18 cellular contexts compared by ENCODE assay signal in the genomic region with DNA sequence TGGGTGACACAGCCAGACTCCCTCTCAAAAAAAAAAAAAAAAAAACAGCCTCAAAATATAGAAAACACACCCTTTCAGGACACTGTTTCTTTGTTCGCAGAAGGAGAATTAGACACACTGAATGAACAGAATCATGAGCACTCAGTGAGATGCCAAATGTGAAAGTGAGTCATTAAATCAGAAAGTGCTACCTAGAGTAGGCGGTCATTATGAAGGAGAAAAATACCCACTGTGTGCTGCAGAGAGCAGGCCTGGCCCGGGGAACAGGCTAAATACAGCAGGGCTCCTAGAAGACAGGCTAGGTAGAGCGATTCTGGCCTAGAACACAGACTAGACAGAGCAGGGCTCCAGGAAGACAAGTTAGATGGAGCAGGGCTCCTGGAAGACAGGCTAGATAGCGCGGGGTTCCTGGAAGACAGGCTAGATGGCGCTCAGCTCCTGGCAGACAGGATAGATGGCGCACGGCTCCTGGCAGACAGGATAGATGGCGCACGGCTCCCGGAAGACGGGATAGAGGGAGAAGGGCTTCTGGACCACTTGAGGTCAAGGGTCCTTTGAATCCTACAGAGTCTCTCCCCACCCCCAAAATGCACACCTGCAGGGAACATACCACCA. TPM values are rescaled to one million over a fixed set of nuclear protein-coding genes. Genes with fewer than 3 reads are reported as not detected.
DNase-seq lines count a peak whose midpoint lies in the region; ATAC-seq, FAIRE-seq and TF ChIP-seq lines count a peak whose summit lies in the region.
"Had no signal": no experiment of that assay in that cellular context is flagged by ENCODE, and none has a peak within 500 bp of the region (broad histone marks: within the 10 kb centered on the region; RNA-seq: fewer than 3 reads in every experiment).

No MANE protein-coding gene starts in this region.

- 89% methylated on average over 13 of the region's 13 CpGs; no CpG with 5 or more reads in 1 of the 2 experiments for WGBS in H1 (ENCODE audit: extremely low coverage in 1 of 2, insufficient coverage in 1 of 2, insufficient read length in 1 of 2, insufficient replicate concordance in 2 of 2, low coverage in 1 of 2, low lambda C conversion rate in 2 of 2, missing lambda C conversion rate in 1 of 2), 2 experiments
- 80 to 84% (median 82%) methylated on average over 13 of the region's 13 CpGs for WGBS in small intestine, 3 donors

- no peak overlapping the region for H2BK15ac ChIP-seq in H1 (ENCODE audit: low read length)

- H3K9me3 Mint-ChIP-seq in activated naive CD4-positive, alpha-beta T cell treated with anti-CD3 and anti-CD28 coated beads, Interleukin-2, amount 50 U/mL, for 72 hours: peaks cover 4 to 14% of the 10 kb centered on the region in 2 donors

- H3K4me1 ChIP-seq in H1 (replicated peaks in 1 of 4; ENCODE audit: control insufficient read depth in 3 of 4, insufficient read depth in 4 of 4, low read length in 3 of 4) (no peaks in the 10 kb centered on the region), small intestine (ENCODE audit: control insufficient read depth in 2 of 2, insufficient read depth in 1 of 2, low read depth in 1 of 2, low read length in 1 of 2) (no peaks in the 10 kb centered on the region), Karpas-422 (ENCODE audit: low read length) (no peaks in the 10 kb centered on the region)
- H3K4me1 ChIP-seq: Peyer's patch, spleen, vagina had no signal

- no peaks in the 10 kb centered on the region for H3K9me2 ChIP-seq in Karpas-422 (replicated peaks; ENCODE audit: insufficient read depth, low read length)

- no peak overlapping the region for H3K27ac Mint-ChIP-seq in activated naive CD4-positive, alpha-beta T cell treated with anti-CD3 and anti-CD28 coated beads, Interleukin-2, amount 50 U/mL, for 72 hours
- H3K27ac Mint-ChIP-seq: activated naive CD4-positive, alpha-beta T cell treated with anti-CD3 and anti-CD28 coated beads, Interleukin-2, amount 10 ng/mL, durations not matched to agents 7 days and 5 days had no signal

- no peak overlapping the region for H3K4me3 ChIP-seq in H1 (ENCODE audit: extremely low read depth in 1 of 4, insufficient read depth in 2 of 4, low read depth in 3 of 4, low read length in 4 of 4)
- H3K4me3 ChIP-seq in small intestine (ENCODE audit: low read depth in 1 of 2, low read length in 2 of 2): no peak overlapping the region
- H3K4me3 ChIP-seq in Karpas-422 (ENCODE audit: low read length): no peak overlapping the region
- H3K4me3 ChIP-seq: Peyer's patch, spleen, vagina had no signal

- no peaks in the 10 kb centered on the region for H3K79me2 ChIP-seq in H1 (ENCODE audit: control insufficient read depth in 1 of 2, insufficient read depth in 2 of 2, low read length in 2 of 2)
- no peaks in the 10 kb centered on the region for H3K79me2 ChIP-seq in Karpas-422 (ENCODE audit: low read length)

- no peaks in the 10 kb centered on the region for H3K79me1 ChIP-seq in H1 (ENCODE audit: low read depth, low read length)

- H2BK120ac ChIP-seq in H1 (replicated peaks; ENCODE audit: low read depth, low read length): no peak overlapping the region

- peaks cover 0 to 8% of the 10 kb centered on the region in 2 donors for H3K36me3 Mint-ChIP-seq in activated naive CD4-positive, alpha-beta T cell treated with anti-CD3 and anti-CD28 coated beads, Interleukin-2, amount 50 U/mL, for 72 hours

- no peak overlapping the region for H3K14ac ChIP-seq in H1 (ENCODE audit: insufficient read length)

- H3K4me2 ChIP-seq in H1 (ENCODE audit: insufficient read depth in 1 of 2, low read depth in 2 of 2, low read length in 2 of 2) (no peak overlapping the region), Karpas-422 (ENCODE audit: low read depth, low read length, poor library complexity, severe bottlenecking) (no peak overlapping the region)

- CTCF ChIA-PET in H1 (lab: Charles Lee; ENCODE audit: partially characterized antibody): interaction anchor here (0.6 to 2.0 kb wide), 11 partner anchors 9 to 578 kb away, joined by 3 to 7 read pairs (median 3); no protein-coding TSS in a partner anchor

- 0 out of 4 replicates have a peak, but pooled peaks cover 0 to 4% of the 10 kb centered on the region in 2 experiments for H3K9me3 ChIP-seq in H1 (ENCODE audit: insufficient read depth in 2 of 2, low read depth in 1 of 2, low read length in 1 of 2)
- no peaks in the 10 kb centered on the region for H3K9me3 ChIP-seq in small intestine (ENCODE audit: control insufficient read depth, low read depth)
- H3K9me3 ChIP-seq in Karpas-422 (ENCODE audit: low read length): no peaks in the 10 kb centered on the region
- H3K9me3 ChIP-seq: Peyer's patch, spleen, vagina had no signal

- no peak overlapping the region for H3K56ac ChIP-seq in H1 (replicated peaks; ENCODE audit: insufficient read length, low read depth, low read length)

- no peak overlapping the region for H3K18ac ChIP-seq in H1 (ENCODE audit: extremely low read depth, low read length)

- no peak overlapping the region for H4K8ac ChIP-seq in H1 (ENCODE audit: extremely low read depth, insufficient read depth, low read length)

- H3K27ac ChIP-seq in H1 (ENCODE audit: low read depth, low read length) (no peak overlapping the region), small intestine (ENCODE audit: low read depth in 1 of 2, low read length in 1 of 2) (no peak overlapping the region), Karpas-422 (ENCODE audit: low read length) (no peak overlapping the region)
- H3K27ac ChIP-seq: Peyer's patch, spleen, vagina had no signal

- no peak overlapping the region for H3K4ac ChIP-seq in H1 (replicated peaks; ENCODE audit: insufficient read length, low read depth, low read length)

- no peak overlapping the region for H2BK20ac ChIP-seq in H1 (ENCODE audit: low read length)

- peak; percentile 16 to 61 for ATAC-seq in activated naive CD4-positive, alpha-beta T cell treated with anti-CD3 and anti-CD28 coated beads, Interleukin-2, amount 50 U/mL, for 72 hours
- ATAC-seq in HG03439 (IDR thresholded peaks at IDR 0.05; ENCODE audit: unreplicated experiment): no peak

- H4K20me1 ChIP-seq in H1 (replicated peaks in 1 of 2; ENCODE audit: control insufficient read depth in 1 of 2, insufficient read depth in 2 of 2, low read length in 2 of 2) (no peaks in the 10 kb centered on the region), Karpas-422 (ENCODE audit: insufficient read depth, low read depth, low read length) (no peaks in the 10 kb centered on the region)

- H3K23ac ChIP-seq in H1 (ENCODE audit: insufficient read length): no peak overlapping the region

- no peak for FAIRE-seq in H1 (lab: Jason Lieb, UNC)
- FAIRE-seq in small intestine (lab: Jason Lieb, UNC): no peak
- FAIRE-seq: H54 had no signal

- H2AFZ ChIP-seq in H1 (ENCODE audit: low read length): no peak overlapping the region
- H2AFZ ChIP-seq in Karpas-422 (ENCODE audit: low read length): no peak overlapping the region

- H3K27me3 ChIP-seq in H1 (replicated peaks in 1 of 4; ENCODE audit: control insufficient read depth in 3 of 4, extremely low read depth in 1 of 4, insufficient read depth in 3 of 4, low read length in 3 of 4) (no peaks in the 10 kb centered on the region; a peak in 1 of 7 replicates), small intestine (ENCODE audit: control insufficient read depth in 2 of 2, insufficient read depth in 2 of 2, low read length in 2 of 2) (no peaks in the 10 kb centered on the region), Karpas-422 (ENCODE audit: low read length) (no peaks in the 10 kb centered on the region)
- H3K27me3 ChIP-seq: Peyer's patch, spleen, vagina had no signal

- peaks cover 3% of the 10 kb centered on the region; the same call in 1 of the 2 replicates for H3K23me2 ChIP-seq in H1 (ENCODE audit: low read depth, low read length)

- POLR2A ChIA-PET in H1 (lab: Charles Lee; ENCODE audit: partially characterized antibody): no interaction called here

- TF ChIP-seq RAD21 in H1 (IDR thresholded peaks at IDR 0.05 in 1 of 2, conservative IDR thresholded peaks at IDR 0.05 in 1 of 2; ENCODE audit: low read depth in 2 of 2, low read length in 2 of 2): peak; percentile 47 to 59; a peak in 3 of 4 replicates

- H2BK12ac ChIP-seq in H1 (ENCODE audit: low read depth, low read length): no peak overlapping the region

- peak; percentile 45 to 54 (median 47) for TF ChIP-seq CTCF in H1 (IDR thresholded peaks at IDR 0.05; ENCODE audit: control extremely low read depth in 1 of 3, insufficient read depth in 1 of 3, low read depth in 1 of 3, low read length in 3 of 3)

- TF ChIP-seq POLR2A in H1 (IDR thresholded peaks at IDR 0.05; ENCODE audit: control extremely low read depth in 1 of 2, low read depth in 2 of 2, low read length in 2 of 2): no peak

- peak in 1 of 2 donors; percentile 28 for DNase-seq in activated naive CD4-positive, alpha-beta T cell treated with anti-CD3 and anti-CD28 coated beads, Interleukin-2, amount 50 U/mL, for 72 hours (ENCODE audit: low spot score in 2 of 2)
- DNase-seq in activated naive CD4-positive, alpha-beta T cell (lab: John Stamatoyannopoulos, UW): no peak
- DNase-seq in NCI-H2171 (lab: John Stamatoyannopoulos, UW) (peak; percentile 12), H1 (ENCODE audit: low read depth in 1 of 2, low spot score in 2 of 2) (no peak), hypothalamus (lab: John Stamatoyannopoulos, UW) (no peak), small intestine (no peak), Karpas-422 (no peak)
- DNase-seq: activated naive CD4-positive, alpha-beta T cell treated with anti-CD3 and anti-CD28 coated beads, Interleukin-2, amount 10 ng/mL, durations not matched to agents 7 days and 5 days; aorta; COR-L47; effector memory CD4-positive, alpha-beta T cell; glutamatergic neuron; NCI-H1436; spleen had no signal

- H3K9ac ChIP-seq in H1 (replicated peaks in 1 of 4; ENCODE audit: extremely low read depth in 1 of 4, low read depth in 3 of 4, low read length in 3 of 4): no peak overlapping the region
- no peak overlapping the region for H3K9ac ChIP-seq in Karpas-422 (ENCODE audit: low read length)

- no peak overlapping the region for H4K5ac ChIP-seq in H1 (ENCODE audit: insufficient read length, low read depth, low read length)

- no peak overlapping the region for H2AK5ac ChIP-seq in H1 (ENCODE audit: low read depth, low read length)

- no peak for TF ChIP-seq EP300 in H1 (IDR thresholded peaks at IDR 0.05; ENCODE audit: borderline replicate concordance in 1 of 2, low read depth in 2 of 2, low read length in 2 of 2)

- no peak overlapping the region for H4K91ac ChIP-seq in H1 (replicated peaks; ENCODE audit: insufficient read length, low read length)

- H2BK5ac ChIP-seq in H1 (ENCODE audit: low read depth, low read length): no peak overlapping the region

- H3K36me3 ChIP-seq in H1 (ENCODE audit: control insufficient read depth in 2 of 4, insufficient read depth in 4 of 4, low read length in 3 of 4) (no peaks in the 10 kb centered on the region), small intestine (ENCODE audit: control insufficient read depth in 2 of 2, insufficient read depth in 2 of 2, low read length in 2 of 2) (no peaks in the 10 kb centered on the region), Karpas-422 (ENCODE audit: insufficient read depth, low read length) (no peaks in the 10 kb centered on the region)
- H3K36me3 ChIP-seq: Peyer's patch, spleen, vagina had no signal

RNA-seq across cellular contexts. Expression of a gene that starts 43.3 kb away (rescaled TPM):
- 10 to 100 TPM in 1 of 2 donors, 1 to 10 TPM in 1; 6.9 to 12.3 TPM for total RNA-seq in activated naive CD4-positive, alpha-beta T cell treated with anti-CD3 and anti-CD28 coated beads, Interleukin-2, amount 50 U/mL, for 72 hours
- total RNA-seq in H1 (2021; fragmentation: NEBNext Ultra II Directional; extraction: Animal tissue kit (Norgen Biotek cat#: 25700)): 6.1 and 8.7 TPM in 2 replicates
- polyA plus RNA-seq in H1 (2011; rRNA removed): 27.8 and 31.1 TPM in 2 replicates
- polyA plus RNA-seq in H1 (2011; cell fraction: cytosol; rRNA removed): 21.8 TPM
- polyA plus RNA-seq in H1 (2011; cell fraction: nucleus; rRNA removed): 24.2 TPM
- polyA plus RNA-seq in H1 (2012, experiment 1 of 2): 10.1 to 16.7 TPM (median 11.9 TPM) in 4 replicates
- polyA plus RNA-seq in H1 (2012, experiment 2 of 2): 3.1 TPM
- polyA plus RNA-seq in H1 (2013, experiment 1 of 2): 19.6 TPM
- 23.9 TPM for polyA plus RNA-seq in H1 (2013, experiment 2 of 2)
- polyA minus RNA-seq in H1 (2011; rRNA and poly(A)+ RNA removed): 22.9 and 30.0 TPM in 2 replicates
- 10.8 TPM for polyA minus RNA-seq in H1 (2011; cell fraction: cytosol; rRNA and poly(A)+ RNA removed)
- polyA minus RNA-seq in H1 (2011; cell fraction: nucleus; rRNA and poly(A)+ RNA removed): 10.7 TPM
- 10 to 100 TPM in 2 of 3 donors, 1 to 10 TPM in 1; 2.5 to 14.1 (median 12.9) TPM for polyA plus RNA-seq in small intestine
- total RNA-seq in Karpas-422 (2014; rRNA removed; shearing (Covaris generic); ENCODE audit: low replicate concordance): 10.9 and 18.2 TPM in 2 replicates
